Comparison of ENCODE assay signal across 1 cellular context in genomic region chr17:44780161-44780560, GRCh38.
TF ChIP-seq lines count a peak whose summit lies in the region.

No MANE protein-coding gene starts in this region.

TF ChIP-seq in H1, 55 proteins besides CTCF, POLR2A, EP300 and RAD21 (continued from another document):
- TF ChIP-seq USF2 (IDR thresholded peaks at IDR 0.05; ENCODE audit: low read length) (no peak), HDAC2 (IDR thresholded peaks at IDR 0.05; ENCODE audit: borderline replicate concordance in 1 of 2, low read depth in 2 of 2, low read length in 2 of 2) (no peak), EGR1 (IDR thresholded peaks at IDR 0.05; ENCODE audit: borderline replicate concordance, low read depth, low read length) (no peak), KDM1A (IDR thresholded peaks at IDR 0.05; ENCODE audit: borderline replicate concordance, low read length) (no peak), POLR2AphosphoS5 (IDR thresholded peaks at IDR 0.05; ENCODE audit: low read depth, low read length) (no peak), CEBPB (IDR thresholded peaks at IDR 0.05; ENCODE audit: low read depth, low read length) (no peak), HDAC6 (IDR thresholded peaks at IDR 0.05; ENCODE audit: low read depth, low read length) (no peak)
